ENCODE assay signal across 8 cellular contexts in genomic region chr12:53623986-53624385, GRCh38. TPM values are rescaled to one million over a fixed set of nuclear protein-coding genes. Genes with fewer than 3 reads are reported as not detected.
DNase-seq lines count a peak whose midpoint lies in the region; ATAC-seq and TF ChIP-seq lines count a peak whose summit lies in the region.

No MANE protein-coding gene starts in this region.

- ATAC-seq in GM21526 (IDR thresholded peaks at IDR 0.05; ENCODE audit: low FRiP score, unreplicated experiment) (no peak), HG02759 (IDR thresholded peaks at IDR 0.05; ENCODE audit: unreplicated experiment) (no peak), GM18858 (IDR thresholded peaks at IDR 0.05; ENCODE audit: unreplicated experiment) (no peak)

- no peak overlapping the region for H3K9ac ChIP-seq in endodermal cell (ENCODE audit: extremely low read depth, low read length, poor library complexity, severe bottlenecking)

- peaks cover 6% of the 10 kb centered on the region for H3K4me1 ChIP-seq in endodermal cell (ENCODE audit: control insufficient read depth, insufficient read depth, low read length)

- H3K36me3 ChIP-seq in BJ (ENCODE audit: control insufficient read depth, insufficient read depth, low read length) (no peaks in the 10 kb centered on the region), endodermal cell (ENCODE audit: control insufficient read depth, insufficient read depth, low read length) (peaks cover 4% of the 10 kb centered on the region)

- no peaks in the 10 kb centered on the region for H3K9me3 Mint-ChIP-seq in endodermal cell
- no peaks in the 10 kb centered on the region for H3K9me3 Mint-ChIP-seq in neural crest cell

- no peak for TF ChIP-seq CTCF in BJ (IDR thresholded peaks at IDR 0.05; ENCODE audit: insufficient read depth, low read depth, low read length)
- no peak for TF ChIP-seq CTCF in endodermal cell (conservative IDR thresholded peaks at IDR 0.05)
- TF ChIP-seq CTCF in neural crest cell (conservative IDR thresholded peaks at IDR 0.05) = no peak

- H3K27ac ChIP-seq in endodermal cell (ENCODE audit: low read depth, low read length) = no peak overlapping the region

- no peaks in the 10 kb centered on the region for H3K27me3 Mint-ChIP-seq in endodermal cell (ENCODE audit: insufficient read depth)
- H3K27me3 Mint-ChIP-seq in neural crest cell (ENCODE audit: low read depth) = no peaks in the 10 kb centered on the region

- POLR2A ChIA-PET in BJ (lab: Charles Lee) = no interaction called here

- H3K27ac Mint-ChIP-seq in endodermal cell (no peak overlapping the region), neural crest cell (ENCODE audit: unreplicated experiment) (no peak overlapping the region)

- H3K4me1 Mint-ChIP-seq in endodermal cell (peaks cover 23% of the 10 kb centered on the region), neural crest cell (peaks cover 37% of the 10 kb centered on the region)

- CTCF ChIA-PET in BJ (lab: Yijun Ruan, JAX) = interaction anchor here (0.6 to 2.2 kb wide), 8 partner anchors 10 to 115 kb away, joined by 3 to 9 read pairs (median 5); partner anchors contain the start of gene ATP5MC2

- H3K27me3 ChIP-seq in BJ (ENCODE audit: control insufficient read depth, insufficient read depth, low read length) = no peaks in the 10 kb centered on the region
- H3K27me3 ChIP-seq in endodermal cell (ENCODE audit: control insufficient read depth, insufficient read depth, low read length, poor library complexity, severe bottlenecking) = no peaks in the 10 kb centered on the region

- no peak for DNase-seq in BJ (ENCODE audit: low read depth)
- peak; percentile 78 for DNase-seq in NCI-H446 treated with DMSO at 0.1 percent for 48 hours (lab: John Stamatoyannopoulos, UW)
- no peak for DNase-seq in endodermal cell
- DNase-seq in neural crest cell (ENCODE audit: low read depth, low spot score) = no peak
- DNase-seq in GDM1 (lab: John Stamatoyannopoulos, UW) = no peak

- H3K4me3 Mint-ChIP-seq in endodermal cell = peak overlapping the region; percentile 72
- H3K4me3 Mint-ChIP-seq in neural crest cell = peak overlapping the region; percentile 97

- peak overlapping the region; percentile 15; the same call in 1 of the 2 replicates for H3K4me3 ChIP-seq in BJ (ENCODE audit: low read depth, low read length)
- H3K4me3 ChIP-seq in endodermal cell (ENCODE audit: low read length) = peak overlapping the region; percentile 93

- no peaks in the 10 kb centered on the region for H3K9me3 ChIP-seq in endodermal cell (ENCODE audit: control insufficient read depth, low read length)

- 84 to 89% methylated on average over 1 to 2 of the region's 2 CpGs for WGBS in endodermal cell (ENCODE audit: insufficient coverage in 1 of 2, insufficient read length in 1 of 2), 2 experiments

- H3K36me3 Mint-ChIP-seq in endodermal cell (ENCODE audit: low read depth) = peaks cover 4% of the 10 kb centered on the region
- H3K36me3 Mint-ChIP-seq in neural crest cell (ENCODE audit: low read depth) = no peaks in the 10 kb centered on the region

RNA-seq across cellular contexts. Expression of gene ATF7, which starts 2.2 kb away (rescaled TPM):
- 21.8 and 22.9 TPM in 2 replicates for polyA plus RNA-seq in BJ (2011; rRNA removed)
- 21.8 and 28.3 TPM in 2 replicates for polyA minus RNA-seq in BJ (2011; rRNA and poly(A)+ RNA removed)
- total RNA-seq in endodermal cell (10 to 100 TPM; 29.0 to 36.6 TPM), neural crest cell (32.5 and 37.4 TPM in 2 replicates)
- polyA plus RNA-seq in endodermal cell (2013, experiment 1 of 2) = 20.3 TPM
- polyA plus RNA-seq in endodermal cell (2013, experiment 2 of 2) = 19.8 TPM

RNA-seq across cellular contexts. Expression of gene ATP5MC2, which starts 51.9 kb away (rescaled TPM):
- polyA plus RNA-seq in BJ (2011; rRNA removed) = 356 and 381 TPM in 2 replicates
- 476 and 1,007 TPM in 2 replicates for polyA minus RNA-seq in BJ (2011; rRNA and poly(A)+ RNA removed)
- total RNA-seq in endodermal cell = 100 to 1,000 TPM; 299 to 307 TPM
- polyA plus RNA-seq in endodermal cell (2013, experiment 1 of 2) = 609 TPM
- polyA plus RNA-seq in endodermal cell (2013, experiment 2 of 2) = 513 TPM
- 596 and 603 TPM in 2 replicates for total RNA-seq in neural crest cell
